25 cellular contexts compared by ENCODE assay signal in genomic region chr6:164741938-164742451, GRCh38.
"Had no signal": no experiment of that assay in that cellular context is flagged by ENCODE, and none has a peak within 500 bp of the region (broad histone marks: within the 10 kb centered on the region; RNA-seq: fewer than 3 reads in every experiment).

No MANE protein-coding gene starts in this region.

- H3K4me1 Mint-ChIP-seq: naive thymus-derived CD4-positive, alpha-beta T cell; neural progenitor cell; stimulated activated effector memory CD8-positive, alpha-beta T cell treated with anti-CD3 and anti-CD28 coated beads, Interleukin-12 subunit alpha, Interleukin-12 subunit beta, amount 100 ng/mL, for 72 hours had no signal

- H3K27me3 ChIP-seq: gastrocnemius medialis, heart left ventricle, hepatocyte, left lung, neural progenitor cell, sigmoid colon, stomach, thyroid gland had no signal

- H3K4me3 ChIP-seq: gastrocnemius medialis, heart left ventricle, hepatocyte, left lung, neural progenitor cell, sigmoid colon, stomach, thyroid gland had no signal

- H3K9me3 ChIP-seq: gastrocnemius medialis, heart left ventricle, sigmoid colon, thyroid gland had no signal

- H3K27ac Mint-ChIP-seq: effector memory CD8-positive, alpha-beta T cell; naive thymus-derived CD4-positive, alpha-beta T cell; nephron; neural progenitor cell; progenitor cell of endocrine pancreas; stimulated activated effector memory CD8-positive, alpha-beta T cell treated with anti-CD3 and anti-CD28 coated beads, Interleukin-12 subunit alpha, Interleukin-12 subunit beta, amount 100 ng/mL, for 72 hours; type B pancreatic cell had no signal

- H3K36me3 Mint-ChIP-seq: naive thymus-derived CD4-positive, alpha-beta T cell; neural progenitor cell; stimulated activated effector memory CD8-positive, alpha-beta T cell treated with anti-CD3 and anti-CD28 coated beads, Interleukin-12 subunit alpha, Interleukin-12 subunit beta, amount 100 ng/mL, for 72 hours; type B pancreatic cell had no signal

- H3K36me3 ChIP-seq: gastrocnemius medialis, heart left ventricle, left lung, neural progenitor cell, sigmoid colon, stomach, thyroid gland had no signal

- H3K79me2 ChIP-seq: hepatocyte, parathyroid adenoma had no signal

- H3K4me1 ChIP-seq: gastrocnemius medialis, heart left ventricle, left lung, neural progenitor cell, parathyroid adenoma, sigmoid colon, stomach, thyroid gland had no signal

- H3K9me3 Mint-ChIP-seq: type B pancreatic cell had no signal

- H3K9ac ChIP-seq: neural progenitor cell, parathyroid adenoma had no signal

- DNase-seq: cortex of kidney; effector memory CD8-positive, alpha-beta T cell; foreskin fibroblast; gastrocnemius medialis; heart left ventricle; left cardiac atrium; left lung; mesenchymal stem cell; midbrain; naive thymus-derived CD4-positive, alpha-beta T cell; sigmoid colon; stimulated activated CD4-positive, alpha-beta T cell treated with anti-CD3 and anti-CD28 coated beads, Interleukin-2, amount 100 ng/mL, for 24 hours; stimulated activated CD4-positive, alpha-beta T cell treated with anti-CD3 and anti-CD28 coated beads, Interleukin-4, amount 100 ng/mL, for 24 hours; stimulated activated naive CD4-positive, alpha-beta T cell treated with Interleukin-2 at 50 U/mL for 16 hours; stomach; thyroid gland had no signal

- ATAC-seq: effector memory CD8-positive, alpha-beta T cell; esophagus mucosa; gastrocnemius medialis; heart left ventricle; left cardiac atrium; left lung; naive thymus-derived CD4-positive, alpha-beta T cell; stimulated activated effector memory CD8-positive, alpha-beta T cell treated with anti-CD3 and anti-CD28 coated beads, Interleukin-12 subunit alpha, Interleukin-12 subunit beta, amount 100 ng/mL, for 72 hours had no signal

- H3K27ac ChIP-seq: epithelial cell of prostate, gastrocnemius medialis, heart left ventricle, hepatocyte, left lung, neural progenitor cell, parathyroid adenoma, sigmoid colon, stomach, thyroid gland had no signal

- H3K4me2 ChIP-seq: hepatocyte, neural progenitor cell had no signal

- H2AFZ ChIP-seq: hepatocyte, neural progenitor cell, parathyroid adenoma had no signal

- H3K4me3 Mint-ChIP-seq: effector memory CD8-positive, alpha-beta T cell; naive thymus-derived CD4-positive, alpha-beta T cell; nephron; neural progenitor cell; stimulated activated effector memory CD8-positive, alpha-beta T cell treated with anti-CD3 and anti-CD28 coated beads, Interleukin-12 subunit alpha, Interleukin-12 subunit beta, amount 100 ng/mL, for 72 hours; type B pancreatic cell had no signal

- H3K27me3 Mint-ChIP-seq: effector memory CD8-positive, alpha-beta T cell; naive thymus-derived CD4-positive, alpha-beta T cell; progenitor cell of endocrine pancreas had no signal
